In the genomic region with DNA sequence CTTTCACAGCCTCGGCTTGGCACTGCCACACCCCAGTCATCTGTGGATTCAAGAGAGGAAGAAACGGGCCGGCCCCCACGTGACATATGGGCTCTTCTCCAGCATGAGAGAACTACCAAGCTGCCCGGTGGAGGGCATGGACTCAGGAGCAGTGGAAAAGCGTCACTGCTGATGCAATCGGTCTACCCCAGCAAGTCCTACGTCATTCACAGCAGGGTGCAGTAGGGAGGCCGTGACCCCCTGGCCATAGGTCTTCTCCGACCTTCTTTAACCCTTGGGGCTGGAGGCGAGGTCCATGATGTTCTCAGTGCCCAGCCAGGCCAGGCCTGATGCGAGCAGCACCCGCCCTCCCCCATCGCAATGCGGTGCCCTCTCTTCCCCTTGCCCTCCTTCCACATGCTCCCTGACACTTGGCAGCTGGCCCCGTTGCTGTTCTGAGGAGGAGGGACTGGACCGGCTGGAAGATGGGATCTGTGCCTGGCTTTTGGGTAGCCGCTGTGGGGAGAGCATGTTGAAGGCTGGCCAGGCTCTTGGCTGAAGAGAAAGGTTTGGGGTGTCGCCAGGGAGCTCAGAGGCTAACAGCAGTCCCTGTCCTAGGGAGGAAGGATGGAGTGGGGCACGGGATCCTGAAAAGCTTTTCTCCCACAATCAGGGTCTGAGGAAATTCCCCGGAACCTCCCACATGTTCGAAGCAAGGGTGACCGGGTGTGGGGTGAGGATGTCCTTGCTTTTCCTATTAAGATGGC, we compare ENCODE assay signal across 1 cellular context.
TF ChIP-seq lines count a peak whose summit lies in the region.

No MANE protein-coding gene starts in this region.

TF ChIP-seq in K562, 482 proteins besides CTCF, POLR2A, EP300 and RAD21 (continued from another document):
- TF ChIP-seq ATF1 (CRISPR knock-in tag; IDR thresholded peaks at IDR 0.05): no peak
- TF ChIP-seq ATF1 (tag; IDR thresholded peaks at IDR 0.05): peak; percentile 55
- 0 out of 2 replicates have a peak, but pooled peaks have one; percentile 29 for TF ChIP-seq ATF7 (IDR thresholded peaks at IDR 0.05)
- TF ChIP-seq PURB (CRISPR knock-in tag; IDR thresholded peaks at IDR 0.05; ENCODE audit: low read depth): no peak
- TF ChIP-seq CREM (IDR thresholded peaks at IDR 0.05; ENCODE audit: low read depth): peak; percentile 87
- TF ChIP-seq NRF1 (conservative IDR thresholded peaks at IDR 0.05 in 1 of 2, IDR thresholded peaks at IDR 0.05 in 1 of 2): no peak
- TF ChIP-seq BMI1 (IDR thresholded peaks at IDR 0.05; ENCODE audit: low read length): no peak
- TF ChIP-seq ZNF445 (CRISPR knock-in tag; IDR thresholded peaks at IDR 0.05; ENCODE audit: low read depth): no peak
